15 cellular contexts compared by ENCODE assay signal in genomic region chr4:8270912-8271815, GRCh38. TPM values are rescaled to one million over a fixed set of nuclear protein-coding genes. Genes with fewer than 3 reads are reported as not detected.
A peak's percentile ranks its signal among the peaks of the same experiment; 100 is the strongest.
DNase-seq lines count a peak whose midpoint lies in the region; ATAC-seq and TF ChIP-seq lines count a peak whose summit lies in the region.
"Had no signal": no experiment of that assay in that cellular context is flagged by ENCODE, and none has a peak within 500 bp of the region (broad histone marks: within the 10 kb centered on the region; RNA-seq: fewer than 3 reads in every experiment).

No MANE protein-coding gene starts in this region.

- H3K4me3 ChIP-seq in HAP-1 (peak overlapping the region; percentile 25; the same call in 1 of the 2 replicates), coronary artery (peak overlapping the region; percentile 69), muscle layer of colon (ENCODE audit: low read depth in 1 of 2, low read length in 2 of 2) (peak overlapping the region in 1 of 2 donors; percentile 50), stomach smooth muscle (ENCODE audit: low read length in 2 of 2) (peak overlapping the region; percentile 69 to 74)

- H3K27ac ChIP-seq in coronary artery = peak overlapping the region in 1 of 2 donors; percentile 56
- H3K27ac ChIP-seq in muscle layer of colon (ENCODE audit: low read depth, low read length) = peak overlapping the region; percentile 41
- H3K27ac ChIP-seq in stomach smooth muscle (ENCODE audit: low read length) = peak overlapping the region; percentile 55

- CTCF ChIA-PET in activated CD4-positive, alpha-beta T cell treated with anti-CD3 and anti-CD28 coated beads for 36 hours (lab: Charles Lee) = interaction anchor here (0.6 kb wide), 1 partner anchor 1389 kb away, joined by 3 read pairs; no protein-coding TSS in a partner anchor

- DNase-seq in HAP-1 (ENCODE audit: low spot score in 2 of 2) (no peak), coronary artery (ENCODE audit: low spot score) (no peak), NCI-H2107 treated with DMSO at 0.1 percent for 48 hours (lab: John Stamatoyannopoulos, UW; ENCODE audit: unreplicated experiment) (no peak), GM10266 (ENCODE audit: extremely low spot score) (no peak)
- no peak for DNase-seq in activated CD4-positive, alpha-beta T cell treated with anti-CD3 and anti-CD28 coated beads for 36 hours
- DNase-seq: activated CD8-positive, alpha-beta memory T cell treated with anti-CD3 and anti-CD28 coated beads for 24 hours; activated gamma-delta T cell; CD4-positive, CD25-positive, alpha-beta regulatory T cell; endodermal cell; kidney glomerular epithelial cell; natural killer cell; stimulated activated CD4-positive, alpha-beta T cell treated with anti-CD3 and anti-CD28 coated beads, Interleukin-12 subunit alpha, Interleukin-12 subunit beta, amount 100 ng/mL, for 4 hours had no signal

- H3K4me1 Mint-ChIP-seq in activated CD4-positive, alpha-beta T cell treated with anti-CD3 and anti-CD28 coated beads for 36 hours = no peaks in the 10 kb centered on the region
- H3K4me1 Mint-ChIP-seq: CD4-positive, CD25-positive, alpha-beta regulatory T cell; natural killer cell had no signal

- H3K36me3 Mint-ChIP-seq in activated CD4-positive, alpha-beta T cell treated with anti-CD3 and anti-CD28 coated beads for 36 hours (ENCODE audit: low read depth) = no peaks in the 10 kb centered on the region
- H3K36me3 Mint-ChIP-seq: CD4-positive, CD25-positive, alpha-beta regulatory T cell; natural killer cell had no signal

- H3K27me3 Mint-ChIP-seq in activated CD4-positive, alpha-beta T cell treated with anti-CD3 and anti-CD28 coated beads for 36 hours = peaks cover 33% of the 10 kb centered on the region

- no peaks in the 10 kb centered on the region for H3K9me3 Mint-ChIP-seq in activated CD4-positive, alpha-beta T cell treated with anti-CD3 and anti-CD28 coated beads for 36 hours (ENCODE audit: low read depth)
- H3K9me3 Mint-ChIP-seq: endodermal cell, natural killer cell had no signal

- H3K4me3 Mint-ChIP-seq in activated CD4-positive, alpha-beta T cell treated with anti-CD3 and anti-CD28 coated beads for 36 hours = no peak overlapping the region
- H3K4me3 Mint-ChIP-seq: CD4-positive, CD25-positive, alpha-beta regulatory T cell; natural killer cell had no signal

- no peak for TF ChIP-seq CTCF in coronary artery (IDR thresholded peaks at IDR 0.05)
- no peak for TF ChIP-seq CTCF in GM10266 (IDR thresholded peaks at IDR 0.05; ENCODE audit: control insufficient read depth, insufficient read depth, low read depth, missing control alignments)

- H3K9me3 ChIP-seq in HAP-1 (no peaks in the 10 kb centered on the region), muscle layer of colon (ENCODE audit: low read length) (no peaks in the 10 kb centered on the region), stomach smooth muscle (ENCODE audit: control insufficient read depth in 2 of 2, low read length in 2 of 2) (no peaks in the 10 kb centered on the region)

- no peaks in the 10 kb centered on the region for H3K36me3 ChIP-seq in HAP-1 (replicated peaks)
- H3K36me3 ChIP-seq in muscle layer of colon (ENCODE audit: insufficient read depth, low read length) = no peaks in the 10 kb centered on the region
- H3K36me3 ChIP-seq in stomach smooth muscle (ENCODE audit: control insufficient read depth in 2 of 2, insufficient read depth in 2 of 2, low read length in 2 of 2) = no peaks in the 10 kb centered on the region

- intact Hi-C loops in activated CD4-positive, alpha-beta T cell treated with anti-CD3 and anti-CD28 coated beads for 36 hours (cut with DNase I, micrococcal nuclease) = no loop called here

- H3K4me1 ChIP-seq in HAP-1 (peaks cover 6% of the 10 kb centered on the region), muscle layer of colon (ENCODE audit: insufficient read depth, low read length) (peaks cover 78% of the 10 kb centered on the region), stomach smooth muscle (ENCODE audit: control insufficient read depth, insufficient read depth, low read length) (peaks cover 82% of the 10 kb centered on the region)

- POLR2A ChIA-PET in activated CD4-positive, alpha-beta T cell treated with anti-CD3 and anti-CD28 coated beads for 36 hours (lab: Charles Lee) = no interaction called here

- H3K27ac Mint-ChIP-seq in activated CD4-positive, alpha-beta T cell treated with anti-CD3 and anti-CD28 coated beads for 36 hours = no peak overlapping the region
- H3K27ac Mint-ChIP-seq: CD4-positive, CD25-positive, alpha-beta regulatory T cell; endodermal cell; natural killer cell had no signal

- in situ Hi-C loops in HAP-1 (cut with MboI; ENCODE audit: low sequenced_read_pairs) = no loop called here

- H3K9ac ChIP-seq in muscle layer of colon (ENCODE audit: low read length) (no peak overlapping the region), stomach smooth muscle (ENCODE audit: low read length in 2 of 2) (peak overlapping the region; percentile 21 to 64)

- ATAC-seq in activated CD4-positive, alpha-beta T cell treated with anti-CD3 and anti-CD28 coated beads for 36 hours = no peak
- no peak for ATAC-seq in GM21528 (IDR thresholded peaks at IDR 0.05; ENCODE audit: low FRiP score, unreplicated experiment)
- ATAC-seq: natural killer cell had no signal

- H3K27me3 ChIP-seq in HAP-1 (ENCODE audit: low read depth) (no peaks in the 10 kb centered on the region), muscle layer of colon (ENCODE audit: control insufficient read depth in 1 of 2, insufficient read depth in 2 of 2, low read length in 2 of 2) (no peaks in the 10 kb centered on the region), stomach smooth muscle (ENCODE audit: control insufficient read depth in 1 of 2, insufficient read depth in 2 of 2, low read length in 2 of 2) (no peaks in the 10 kb centered on the region)

RNA-seq across cellular contexts. Expression of gene HTRA3, which starts 1.6 kb away (rescaled TPM):
- not detected for total RNA-seq in activated CD4-positive, alpha-beta T cell treated with anti-CD3 and anti-CD28 coated beads for 36 hours
- total RNA-seq: CD4-positive, CD25-positive, alpha-beta regulatory T cell; natural killer cell had no signal
